8 cellular contexts compared by ENCODE assay signal in genomic region chr2:164599954-164600589, GRCh38. TPM values are rescaled to one million over a fixed set of nuclear protein-coding genes. Genes with fewer than 3 reads are reported as not detected.
DNase-seq lines count a peak whose midpoint lies in the region; TF ChIP-seq lines count a peak whose summit lies in the region.

No MANE protein-coding gene starts in this region.

- intact Hi-C loops in PC-9 (cut with micrococcal nuclease; ENCODE audit: unreplicated experiment) = no loop called here

- H3K4me2 ChIP-seq in PC-9 = no peak overlapping the region

- no peaks in the 10 kb centered on the region for H3K27me3 Mint-ChIP-seq in endodermal cell (ENCODE audit: insufficient read depth)

- no peaks in the 10 kb centered on the region for H3F3A ChIP-seq in PC-9 (ENCODE audit: insufficient read depth, low read depth)

- peak; percentile 68 for DNase-seq in H4 (ENCODE audit: low spot score)
- peak; percentile 64 for DNase-seq in Jurkat, Clone E6-1 (ENCODE audit: low read depth, low spot score)
- peak; percentile 10 to 67 for DNase-seq in PC-9
- DNase-seq in endodermal cell = peak; percentile 77
- DNase-seq in mucosa of gallbladder (ENCODE audit: low spot score) = peak; percentile 28
- DNase-seq in anterior cingulate cortex (lab: John Stamatoyannopoulos, UW) = no peak
- no peak for DNase-seq in Ammon's horn (ENCODE audit: low spot score)

- H3K9me3 Mint-ChIP-seq in endodermal cell = no peaks in the 10 kb centered on the region

- H3K27me3 ChIP-seq in PC-9 (ENCODE audit: insufficient read depth, low read depth) = no peaks in the 10 kb centered on the region
- H3K27me3 ChIP-seq in endodermal cell (ENCODE audit: control insufficient read depth, insufficient read depth, low read length, poor library complexity, severe bottlenecking) = no peaks in the 10 kb centered on the region

- WGBS in endodermal cell (ENCODE audit: insufficient coverage in 1 of 2, insufficient read length in 1 of 2), 2 experiments = 56% methylated on average over 2 of the region's 3 CpGs; no CpG with 5 or more reads in 1 of the 2 experiments

- no peaks in the 10 kb centered on the region for H3K79me2 ChIP-seq in PC-9 (ENCODE audit: low read depth)

- H3K36me3 ChIP-seq in PC-9 (ENCODE audit: low read depth) (no peaks in the 10 kb centered on the region), endodermal cell (ENCODE audit: control insufficient read depth, insufficient read depth, low read length) (no peaks in the 10 kb centered on the region)

- H3K4me1 ChIP-seq in PC-9 (replicated peaks; ENCODE audit: insufficient read depth) (no peaks in the 10 kb centered on the region), endodermal cell (ENCODE audit: control insufficient read depth, insufficient read depth, low read length) (peaks cover 2% of the 10 kb centered on the region)

- CTCF ChIA-PET in PC-9 (lab: Charles Lee) = interaction anchor here (0.5 kb wide), 1 partner anchor 241 kb away, joined by 3 read pairs; no protein-coding TSS in a partner anchor

- no TSS peak for BruUV-seq in PC-9 (replicated peaks; lab: Mats Ljungman, UMichigan)

- H3K9me2 ChIP-seq in PC-9 (ENCODE audit: insufficient read depth) = no peaks in the 10 kb centered on the region

- H3K27ac Mint-ChIP-seq in endodermal cell = no peak overlapping the region

- no peaks in the 10 kb centered on the region; the same call in 1 of the 2 replicates for H4K20me1 ChIP-seq in PC-9 (ENCODE audit: insufficient read depth)

- H3K4me3 Mint-ChIP-seq in endodermal cell = no peak overlapping the region

- peak; percentile 68 for TF ChIP-seq CTCF in GM12873 (IDR thresholded peaks at IDR 0.05; ENCODE audit: insufficient read depth, low read depth, low read length, missing control alignments)
- TF ChIP-seq CTCF in PC-9 (conservative IDR thresholded peaks at IDR 0.05) = peak; percentile 73
- TF ChIP-seq CTCF in endodermal cell (conservative IDR thresholded peaks at IDR 0.05) = peak; percentile 95

- no peaks in the 10 kb centered on the region for H3K9me3 ChIP-seq in PC-9 (ENCODE audit: insufficient read depth, low read depth)
- H3K9me3 ChIP-seq in endodermal cell (ENCODE audit: control insufficient read depth, low read length) = no peaks in the 10 kb centered on the region

- POLR2A ChIA-PET in PC-9 (lab: Charles Lee; ENCODE audit: unreplicated experiment) = no interaction called here

- H3K4me1 Mint-ChIP-seq in endodermal cell = peaks cover 4% of the 10 kb centered on the region

- no peak overlapping the region for H3K4me3 ChIP-seq in Jurkat, Clone E6-1 (ENCODE audit: low read length)
- H3K4me3 ChIP-seq in PC-9 = no peak overlapping the region
- H3K4me3 ChIP-seq in endodermal cell (ENCODE audit: low read length) = no peak overlapping the region

- H3K36me3 Mint-ChIP-seq in endodermal cell (ENCODE audit: low read depth) = no peaks in the 10 kb centered on the region

- no peak overlapping the region for H3K9ac ChIP-seq in endodermal cell (ENCODE audit: extremely low read depth, low read length, poor library complexity, severe bottlenecking)

- no peak overlapping the region for H2AFZ ChIP-seq in PC-9

- H3K27ac ChIP-seq in PC-9 (no peak overlapping the region), endodermal cell (ENCODE audit: low read depth, low read length) (no peak overlapping the region)

RNA-seq across cellular contexts. Expression of gene GRB14, which starts 21.2 kb away (rescaled TPM):
- total RNA-seq in H4 (2014; rRNA removed; shearing (Covaris generic)) = 0.48 and 2.6 TPM in 2 replicates
- not detected for polyA plus RNA-seq in Jurkat, Clone E6-1 (2012; ENCODE audit: insufficient read depth, insufficient read length)
- total RNA-seq in PC-9 (2021) = 2.8 and 3.4 TPM in 2 replicates
- total RNA-seq in endodermal cell = 10 to 100 TPM; 16.5 to 21.4 TPM
- polyA plus RNA-seq in endodermal cell (2013, experiment 1 of 2) = 4.9 TPM
- 3.7 TPM for polyA plus RNA-seq in endodermal cell (2013, experiment 2 of 2)
- 2.5 TPM for total RNA-seq in mucosa of gallbladder

Comparison
In these comparisons a context has a peak if more than half of its experiments do, and no peak if none do; other contexts are left out.
1. DNase-seq: peak in H4 (single experiment), Jurkat, Clone E6-1 (single experiment), PC-9 (2 of 2), endodermal cell (single experiment) and mucosa of gallbladder (single experiment); none in anterior cingulate cortex (0 of 58) and Ammon's horn (single experiment).
2. Peak in every context shown above with its lines, with median percentiles within 50 percentile points of each other: CTCF ChIP-seq.